ENCODE assay signal across 9 cellular contexts in the genomic region with DNA sequence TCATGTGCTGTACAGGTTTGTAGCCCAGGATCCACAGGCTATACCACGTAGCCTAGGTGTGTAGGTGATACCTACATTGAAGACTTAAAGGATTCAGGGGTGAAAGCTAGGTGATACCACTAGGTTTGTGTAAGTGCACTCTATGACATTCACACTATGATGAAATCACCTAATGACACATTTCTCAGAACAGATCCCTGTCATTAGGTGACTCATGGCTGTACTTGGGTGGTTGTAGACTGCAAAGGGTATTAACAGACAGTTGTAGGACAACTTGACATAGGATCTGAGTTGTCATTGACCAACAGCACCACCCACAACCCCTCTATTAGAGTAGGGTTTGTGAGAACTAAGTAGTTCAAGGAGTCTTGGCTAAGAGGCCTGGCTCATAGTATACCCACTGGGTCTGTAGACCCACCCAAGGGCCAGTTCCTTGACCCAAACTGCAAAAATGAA. TPM values are rescaled to one million over a fixed set of nuclear protein-coding genes. Genes with fewer than 3 reads are reported as not detected.
DNase-seq lines count a peak whose midpoint lies in the region; ATAC-seq and TF ChIP-seq lines count a peak whose summit lies in the region.
"Had no signal": no experiment of that assay in that cellular context is flagged by ENCODE, and none has a peak within 500 bp of the region (broad histone marks: within the 10 kb centered on the region; RNA-seq: fewer than 3 reads in every experiment).

No MANE protein-coding gene starts in this region.

- no peaks in the 10 kb centered on the region for H3K4me1 ChIP-seq in smooth muscle cell (ENCODE audit: low read depth)
- no peaks in the 10 kb centered on the region for H3K4me1 ChIP-seq in Karpas-422 (ENCODE audit: low read length)

- no peak overlapping the region for H3K4me3 Mint-ChIP-seq in activated CD4-positive, alpha-beta T cell treated with anti-CD3 and anti-CD28 coated beads, Interleukin-2, amount 10 ng/mL, durations not matched to agents 24 days and 14 days

- 90% methylated on average over 1 of the region's 1 CpG for WGBS in smooth muscle cell (ENCODE audit: low lambda C conversion rate)

- no peaks in the 10 kb centered on the region for H3K9me3 ChIP-seq in smooth muscle cell (replicated peaks; ENCODE audit: low read depth)
- H3K9me3 ChIP-seq in Karpas-422 (ENCODE audit: low read length): no peaks in the 10 kb centered on the region

- H3K9ac ChIP-seq in smooth muscle cell (ENCODE audit: low read depth): no peak overlapping the region
- H3K9ac ChIP-seq in Karpas-422 (ENCODE audit: low read length): no peak overlapping the region

- peaks cover 3% of the 10 kb centered on the region for H3K9me3 Mint-ChIP-seq in activated CD4-positive, alpha-beta T cell treated with anti-CD3 and anti-CD28 coated beads, Interleukin-2, amount 10 ng/mL, durations not matched to agents 24 days and 14 days
- H3K9me3 Mint-ChIP-seq in activated naive CD4-positive, alpha-beta T cell treated with anti-CD3 and anti-CD28 coated beads, Interleukin-2, amount 50 U/mL, for 72 hours: peaks cover 0 to 17% of the 10 kb centered on the region in 2 donors

- intact Hi-C loops in activated CD4-positive, alpha-beta T cell treated with anti-CD3 and anti-CD28 coated beads, Interleukin-2, amount 10 ng/mL, durations not matched to agents 24 days and 14 days (cut with micrococcal nuclease): loop anchor here (1.0 to 2.0 kb wide), 2 partner anchors 8 to 13 kb away; no protein-coding TSS in a partner anchor

- H4K20me1 ChIP-seq in smooth muscle cell (ENCODE audit: low read depth) (no peaks in the 10 kb centered on the region), Karpas-422 (ENCODE audit: insufficient read depth, low read depth, low read length) (no peaks in the 10 kb centered on the region)

- peak overlapping the region; percentile 66 for H3K27ac Mint-ChIP-seq in activated CD4-positive, alpha-beta T cell treated with anti-CD3 and anti-CD28 coated beads, Interleukin-2, amount 10 ng/mL, durations not matched to agents 24 days and 14 days
- peak overlapping the region in 1 of 2 donors; percentile 66 for H3K27ac Mint-ChIP-seq in activated naive CD4-positive, alpha-beta T cell treated with anti-CD3 and anti-CD28 coated beads, Interleukin-2, amount 50 U/mL, for 72 hours

- TF ChIP-seq CTCF in HL-60 (IDR thresholded peaks at IDR 0.05; ENCODE audit: insufficient read depth, low read length) (no peak), smooth muscle cell (IDR thresholded peaks at IDR 0.05; ENCODE audit: borderline replicate concordance, insufficient read depth, poor library complexity, severe bottlenecking) (no peak)

- H3K79me2 ChIP-seq in smooth muscle cell (ENCODE audit: low read depth): no peaks in the 10 kb centered on the region
- H3K79me2 ChIP-seq in Karpas-422 (ENCODE audit: low read length): no peaks in the 10 kb centered on the region

- H3K27ac ChIP-seq in HL-60 (replicated peaks) (no peak overlapping the region), smooth muscle cell (ENCODE audit: low read depth) (peak overlapping the region; percentile 20), Karpas-422 (ENCODE audit: low read length) (no peak overlapping the region)

- peaks cover 15% of the 10 kb centered on the region for H3K4me1 Mint-ChIP-seq in activated CD4-positive, alpha-beta T cell treated with anti-CD3 and anti-CD28 coated beads, Interleukin-2, amount 10 ng/mL, durations not matched to agents 24 days and 14 days

- H3K36me3 ChIP-seq in smooth muscle cell (ENCODE audit: low read depth) (no peaks in the 10 kb centered on the region), Karpas-422 (ENCODE audit: insufficient read depth, low read length) (no peaks in the 10 kb centered on the region)

- H3K36me3 Mint-ChIP-seq in activated CD4-positive, alpha-beta T cell treated with anti-CD3 and anti-CD28 coated beads, Interleukin-2, amount 10 ng/mL, durations not matched to agents 24 days and 14 days (ENCODE audit: low read depth): peaks cover 1% of the 10 kb centered on the region
- peaks cover 5 to 20% of the 10 kb centered on the region in 2 donors for H3K36me3 Mint-ChIP-seq in activated naive CD4-positive, alpha-beta T cell treated with anti-CD3 and anti-CD28 coated beads, Interleukin-2, amount 50 U/mL, for 72 hours

- no peaks in the 10 kb centered on the region for H3F3A ChIP-seq in smooth muscle cell (ENCODE audit: low read depth)

- H3K4me2 ChIP-seq in smooth muscle cell (no peak overlapping the region), Karpas-422 (ENCODE audit: low read depth, low read length, poor library complexity, severe bottlenecking) (no peak overlapping the region)

- no peaks in the 10 kb centered on the region for H3K27me3 ChIP-seq in HL-60 (ENCODE audit: insufficient read depth, poor library complexity, severe bottlenecking)
- H3K27me3 ChIP-seq in smooth muscle cell (ENCODE audit: low read depth): no peaks in the 10 kb centered on the region
- H3K27me3 ChIP-seq in Karpas-422 (ENCODE audit: low read length): no peaks in the 10 kb centered on the region

- H3K9me2 ChIP-seq in Karpas-422 (replicated peaks; ENCODE audit: insufficient read depth, low read length): no peaks in the 10 kb centered on the region

- H3K4me3 ChIP-seq in HL-60 (replicated peaks; ENCODE audit: insufficient read depth, low read length) (no peak overlapping the region), smooth muscle cell (no peak overlapping the region), Karpas-422 (ENCODE audit: low read length) (no peak overlapping the region)

- peak; percentile 98 to 99 for ATAC-seq in activated naive CD4-positive, alpha-beta T cell treated with anti-CD3 and anti-CD28 coated beads, Interleukin-2, amount 50 U/mL, for 72 hours

- DNase-seq in activated CD4-positive, alpha-beta T cell treated with anti-CD3 and anti-CD28 coated beads, Interleukin-2, amount 10 ng/mL, durations not matched to agents 24 days and 14 days: peak; percentile 67
- no peak for DNase-seq in activated CD4-positive, alpha-beta T cell treated with anti-CD3 and anti-CD28 coated beads for 1 hour
- DNase-seq in HL-60 (ENCODE audit: low read depth in 1 of 2, low spot score in 1 of 2) (peak; percentile 39 to 50), smooth muscle cell (lab: John Stamatoyannopoulos, UW; ENCODE audit: unreplicated experiment) (no peak), Karpas-422 (no peak), DMS153 (lab: John Stamatoyannopoulos, UW) (no peak), NCI-H1436 treated with DMSO at 0.1 percent for 48 hours (lab: John Stamatoyannopoulos, UW) (no peak)
- DNase-seq in activated naive CD4-positive, alpha-beta T cell treated with anti-CD3 and anti-CD28 coated beads, Interleukin-2, amount 50 U/mL, for 72 hours (ENCODE audit: low spot score in 2 of 2): peak in 1 of 2 donors; percentile 22
- DNase-seq: Kasumi-1 had no signal

- H2AFZ ChIP-seq in smooth muscle cell (ENCODE audit: low read depth) (no peak overlapping the region), Karpas-422 (ENCODE audit: low read length) (no peak overlapping the region)

- H3K27me3 Mint-ChIP-seq in activated CD4-positive, alpha-beta T cell treated with anti-CD3 and anti-CD28 coated beads, Interleukin-2, amount 10 ng/mL, durations not matched to agents 24 days and 14 days: no peaks in the 10 kb centered on the region

RNA-seq across cellular contexts. Expression of a gene that starts 27.7 kb away (rescaled TPM):
- 98.4 and 109 TPM in 2 replicates for total RNA-seq in activated CD4-positive, alpha-beta T cell treated with anti-CD3 and anti-CD28 coated beads, Interleukin-2, amount 10 ng/mL, durations not matched to agents 24 days and 14 days
- total RNA-seq in activated naive CD4-positive, alpha-beta T cell treated with anti-CD3 and anti-CD28 coated beads, Interleukin-2, amount 50 U/mL, for 72 hours: 100 to 1,000 TPM; 112 to 136 TPM
- 46.3 and 68.6 TPM in 2 replicates for total RNA-seq in smooth muscle cell
- polyA plus RNA-seq in smooth muscle cell: 5.9 and 12.7 TPM in 2 replicates
- total RNA-seq in Karpas-422 (2014; rRNA removed; shearing (Covaris generic); ENCODE audit: low replicate concordance): 102 and 180 TPM in 2 replicates

RNA-seq across cellular contexts. Expression of a gene that starts 56.5 kb away (rescaled TPM):
- total RNA-seq in activated CD4-positive, alpha-beta T cell treated with anti-CD3 and anti-CD28 coated beads, Interleukin-2, amount 10 ng/mL, durations not matched to agents 24 days and 14 days: 42.4 and 50.5 TPM in 2 replicates
- total RNA-seq in activated naive CD4-positive, alpha-beta T cell treated with anti-CD3 and anti-CD28 coated beads, Interleukin-2, amount 50 U/mL, for 72 hours: 100 to 1,000 TPM in 1 of 2 donors, 10 to 100 TPM in 1; 66.8 to 117 TPM
- 8.2 and 9.1 TPM in 2 replicates for total RNA-seq in smooth muscle cell
- 8.1 and 8.8 TPM in 2 replicates for polyA plus RNA-seq in smooth muscle cell
- total RNA-seq in Karpas-422 (2014; rRNA removed; shearing (Covaris generic); ENCODE audit: low replicate concordance): 25.4 and 48.5 TPM in 2 replicates

RNA-seq across cellular contexts. Expression of a gene that starts 56.5 kb away (rescaled TPM):
- total RNA-seq in activated CD4-positive, alpha-beta T cell treated with anti-CD3 and anti-CD28 coated beads, Interleukin-2, amount 10 ng/mL, durations not matched to agents 24 days and 14 days: 17.7 and 18.4 TPM in 2 replicates
- 10 to 100 TPM; 20.3 to 57.4 TPM for total RNA-seq in activated naive CD4-positive, alpha-beta T cell treated with anti-CD3 and anti-CD28 coated beads, Interleukin-2, amount 50 U/mL, for 72 hours
- 7.3 and 27.7 TPM in 2 replicates for total RNA-seq in smooth muscle cell
- polyA plus RNA-seq in smooth muscle cell: 6.6 and 8.2 TPM in 2 replicates
- total RNA-seq in Karpas-422 (2014; rRNA removed; shearing (Covaris generic); ENCODE audit: low replicate concordance): 6.4 and 15.8 TPM in 2 replicates

Comparison
In these comparisons a context has a peak if more than half of its experiments do, and no peak if none do; other contexts are left out.
1. DNase-seq: peak in activated CD4-positive, alpha-beta T cell treated with anti-CD3 and anti-CD28 coated beads, Interleukin-2, amount 10 ng/mL, durations not matched to agents 24 days and 14 days (single experiment) and HL-60 (2 of 2); none in activated CD4-positive, alpha-beta T cell treated with anti-CD3 and anti-CD28 coated beads for 1 hour (single experiment), smooth muscle cell (single experiment), Karpas-422 (single experiment), DMS153 (single experiment) and NCI-H1436 treated with DMSO at 0.1 percent for 48 hours (single experiment).